ENCODE assay signal across 25 cellular contexts in the genomic region with DNA sequence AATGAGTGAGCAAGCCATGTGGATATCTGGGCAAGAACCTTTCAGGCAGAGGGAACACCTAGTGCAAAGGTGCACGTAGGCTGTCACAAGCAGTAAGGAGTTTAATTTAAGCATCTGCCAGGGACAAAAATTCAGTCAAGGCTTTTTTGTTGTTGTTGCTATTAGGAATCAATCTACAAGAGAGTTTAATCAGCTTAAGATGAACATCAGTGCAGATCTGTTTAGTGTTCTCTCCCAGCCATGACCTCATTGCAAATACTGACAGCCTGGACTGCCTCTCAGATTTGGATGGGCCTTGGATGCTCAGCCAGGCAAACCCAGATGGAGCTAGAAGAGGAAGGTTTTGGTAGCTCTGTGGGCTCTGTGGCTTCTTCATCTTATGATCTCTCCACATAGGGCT.
"Had no signal": no experiment of that assay in that cellular context is flagged by ENCODE, and none has a peak within 500 bp of the region (broad histone marks: within the 10 kb centered on the region; RNA-seq: fewer than 3 reads in every experiment).

No MANE protein-coding gene starts in this region.

- ATAC-seq: pancreas, psoas muscle, upper lobe of right lung had no signal

- H3K27ac ChIP-seq: breast epithelium, coronary artery, esophagus muscularis mucosa, hepatocyte, left ventricle myocardium inferior, pancreas, psoas muscle, right atrium auricular region, spleen, thoracic aorta, upper lobe of right lung had no signal

- H3K4me3 ChIP-seq: breast epithelium, coronary artery, esophagus muscularis mucosa, hepatocyte, left ventricle myocardium inferior, pancreas, psoas muscle, right atrium auricular region, spleen, thoracic aorta, upper lobe of right lung had no signal

- H3K27me3 Mint-ChIP-seq: activated naive CD8-positive, alpha-beta T cell treated with anti-CD3 and anti-CD28 coated beads, Interleukin-2, amount 10 ng/mL, durations not matched to agents 7 days and 5 days; central memory CD8-positive, alpha-beta T cell had no signal

- H3K4me2 ChIP-seq: hepatocyte had no signal

- H2AFZ ChIP-seq: hepatocyte had no signal

- H3K36me3 Mint-ChIP-seq: activated naive CD8-positive, alpha-beta T cell treated with anti-CD3 and anti-CD28 coated beads, Interleukin-2, amount 10 ng/mL, durations not matched to agents 7 days and 5 days had no signal

- H3K36me3 ChIP-seq: breast epithelium, esophagus muscularis mucosa, left ventricle myocardium inferior, pancreas, right atrium auricular region, spleen, thoracic aorta, upper lobe of right lung had no signal

- H3K27ac Mint-ChIP-seq: activated naive CD4-positive, alpha-beta T cell treated with anti-CD3 and anti-CD28 coated beads for 36 hours; activated naive CD8-positive, alpha-beta T cell treated with anti-CD3 and anti-CD28 coated beads, Interleukin-2, amount 10 ng/mL, durations not matched to agents 7 days and 5 days; nephron had no signal

- FAIRE-seq: frontal cortex, pancreas, TTC549 had no signal

- H3K9me3 ChIP-seq: breast epithelium, esophagus muscularis mucosa, left ventricle myocardium inferior, pancreas, psoas muscle, right atrium auricular region, spleen, thoracic aorta, upper lobe of right lung had no signal

- H3K4me1 ChIP-seq: breast epithelium, psoas muscle, upper lobe of right lung had no signal

- DNase-seq: activated CD4-positive, alpha-beta T cell treated with anti-CD3 and anti-CD28 coated beads, Interleukin-2, amount 50 U/mL, for 4 hours; activated effector memory CD4-positive, alpha-beta T cell treated with Interleukin-2 at 50 U/mL for 16 hours; activated naive CD4-positive, alpha-beta T cell treated with anti-CD3 and anti-CD28 coated beads for 36 hours; activated naive CD8-positive, alpha-beta T cell treated with anti-CD3 and anti-CD28 coated beads, Interleukin-2, amount 10 ng/mL, durations not matched to agents 7 days and 5 days; activated T-cell treated with anti-CD3 and anti-CD28 coated beads, Interleukin-2, amount 50 U/mL, for 48 hours; amniotic stem cell; glutamatergic neuron; kidney glomerular epithelial cell; left ventricle myocardium inferior; midbrain; pancreas; psoas muscle; spleen; stimulated activated CD4-positive, alpha-beta T cell treated with anti-CD3 and anti-CD28 coated beads, Interleukin-4, amount 100 ng/mL, for 1 hour; upper lobe of right lung had no signal

- H3K9me3 Mint-ChIP-seq: activated naive CD4-positive, alpha-beta T cell treated with anti-CD3 and anti-CD28 coated beads for 36 hours; activated naive CD8-positive, alpha-beta T cell treated with anti-CD3 and anti-CD28 coated beads, Interleukin-2, amount 10 ng/mL, durations not matched to agents 7 days and 5 days; central memory CD8-positive, alpha-beta T cell; nephron had no signal

- H3K4me3 Mint-ChIP-seq: activated naive CD4-positive, alpha-beta T cell treated with anti-CD3 and anti-CD28 coated beads for 36 hours; activated naive CD8-positive, alpha-beta T cell treated with anti-CD3 and anti-CD28 coated beads, Interleukin-2, amount 10 ng/mL, durations not matched to agents 7 days and 5 days; central memory CD8-positive, alpha-beta T cell had no signal

- H3K27me3 ChIP-seq: breast epithelium, esophagus muscularis mucosa, hepatocyte, pancreas, right atrium auricular region, spleen, upper lobe of right lung had no signal
